In genomic region chr6:157911278-157911677, GRCh38 we compare ENCODE assay signal across 1 cellular context.
TF ChIP-seq lines count a peak whose summit lies in the region.

No MANE protein-coding gene starts in this region.

TF ChIP-seq in GM23338, 12 proteins besides CTCF, POLR2A, EP300 and RAD21 (continued from another document):
- no peak for TF ChIP-seq ZNF462 (CRISPR knock-in tag; IDR thresholded peaks at IDR 0.05)
- no peak for TF ChIP-seq POLR2AphosphoS5 (IDR thresholded peaks at IDR 0.05; ENCODE audit: low read depth)
- TF ChIP-seq NANOG (IDR thresholded peaks at IDR 0.05; ENCODE audit: borderline replicate concordance): no peak
- TF ChIP-seq CREB1 (CRISPR knock-in tag; IDR thresholded peaks at IDR 0.05; ENCODE audit: low read depth): no peak
- no peak for TF ChIP-seq ETS1 (IDR thresholded peaks at IDR 0.05)
- no peak for TF ChIP-seq STAT1 (IDR thresholded peaks at IDR 0.05; ENCODE audit: unreplicated experiment)
- no peak for TF ChIP-seq EZH2 (IDR thresholded peaks at IDR 0.05; ENCODE audit: low read depth, unreplicated experiment)
- no peak for TF ChIP-seq EZH2phosphoT487 (IDR thresholded peaks at IDR 0.05; ENCODE audit: unreplicated experiment)
